ENCODE assay signal across 22 cellular contexts in genomic region chr1:47701741-47702515, GRCh38.
"Had no signal": no experiment of that assay in that cellular context is flagged by ENCODE, and none has a peak within 500 bp of the region (broad histone marks: within the 10 kb centered on the region; RNA-seq: fewer than 3 reads in every experiment).

No MANE protein-coding gene starts in this region.

- H3K9me3 ChIP-seq: esophagus squamous epithelium, gastroesophageal sphincter, left ventricle myocardium inferior, psoas muscle, stomach, thoracic aorta, vagina had no signal

- H3K27ac Mint-ChIP-seq: dendritic cell treated with granulocyte-macrophage colony-stimulating factor and Interleukin-4, amounts not matched to agents 40 ng/mL and 50 ng/mL, for 4 days; immature natural killer cell; naive thymus-derived CD4-positive, alpha-beta T cell had no signal

- H3K27me3 ChIP-seq: vagina had no signal

- H3K4me3 Mint-ChIP-seq: central memory CD8-positive, alpha-beta T cell; dendritic cell treated with granulocyte-macrophage colony-stimulating factor and Interleukin-4, amounts not matched to agents 40 ng/mL and 50 ng/mL, for 4 days; immature natural killer cell; naive thymus-derived CD4-positive, alpha-beta T cell; neural crest cell; type B pancreatic cell had no signal

- DNase-seq: esophagus squamous epithelium; foreskin fibroblast; immature natural killer cell; left ventricle myocardium inferior; mesenchymal stem cell; midbrain; naive thymus-derived CD4-positive, alpha-beta T cell; nucleus accumbens; psoas muscle; retina; stimulated activated naive CD4-positive, alpha-beta T cell; stomach; substantia nigra had no signal

- H3K36me3 Mint-ChIP-seq: immature natural killer cell; naive thymus-derived CD4-positive, alpha-beta T cell; type B pancreatic cell had no signal

- H3K36me3 ChIP-seq: esophagus squamous epithelium, gastroesophageal sphincter, left ventricle myocardium inferior, stomach, thoracic aorta, vagina had no signal

- H3K4me3 ChIP-seq: esophagus squamous epithelium, gastroesophageal sphincter, left ventricle myocardium inferior, lung, psoas muscle, stomach, thoracic aorta, vagina had no signal

- H3K4me1 ChIP-seq: left ventricle myocardium inferior, parathyroid adenoma, psoas muscle, stomach had no signal

- H3K4me1 Mint-ChIP-seq: central memory CD8-positive, alpha-beta T cell; immature natural killer cell had no signal

- H3K9me3 Mint-ChIP-seq: central memory CD8-positive, alpha-beta T cell; dendritic cell treated with granulocyte-macrophage colony-stimulating factor and Interleukin-4, amounts not matched to agents 40 ng/mL and 50 ng/mL, for 4 days; immature natural killer cell; naive thymus-derived CD4-positive, alpha-beta T cell; neural crest cell; type B pancreatic cell had no signal

- H3K27ac ChIP-seq: esophagus squamous epithelium, gastroesophageal sphincter, left ventricle myocardium inferior, parathyroid adenoma, psoas muscle, stomach, vagina had no signal
